ENCODE assay signal across 9 cellular contexts in genomic region chr13:89695343-89696257, GRCh38.
DNase-seq lines count a peak whose midpoint lies in the region; ATAC-seq and TF ChIP-seq lines count a peak whose summit lies in the region.
"Had no signal": no experiment of that assay in that cellular context is flagged by ENCODE, and none has a peak within 500 bp of the region (broad histone marks: within the 10 kb centered on the region; RNA-seq: fewer than 3 reads in every experiment).

No MANE protein-coding gene starts in this region.

- intact Hi-C loops in Right ventricle myocardium inferior (cut with DNase I): loop anchor here (5.0 kb wide), 1 partner anchor 333 kb away; no protein-coding TSS in a partner anchor

- ATAC-seq in Right ventricle myocardium inferior: peak; percentile 56
- ATAC-seq in GM18502 (IDR thresholded peaks at IDR 0.05; ENCODE audit: poor library complexity, unreplicated experiment): no peak
- ATAC-seq in HG02642 (IDR thresholded peaks at IDR 0.05; ENCODE audit: poor library complexity, unreplicated experiment): no peak

- no peak overlapping the region for H3K27ac ChIP-seq in right atrium auricular region

- peaks cover 5% of the 10 kb centered on the region for H3K9me3 Mint-ChIP-seq in activated naive CD8-positive, alpha-beta T cell treated with anti-CD3 and anti-CD28 coated beads for 36 hours

- no peaks in the 10 kb centered on the region for H3K36me3 Mint-ChIP-seq in activated naive CD8-positive, alpha-beta T cell treated with anti-CD3 and anti-CD28 coated beads for 36 hours
- H3K36me3 Mint-ChIP-seq: activated naive CD8-positive, alpha-beta T cell treated with anti-CD3 and anti-CD28 coated beads, Interleukin-2, amount 10 ng/mL, durations not matched to agents 7 days and 5 days had no signal

- no peak overlapping the region for H3K27ac Mint-ChIP-seq in activated naive CD8-positive, alpha-beta T cell treated with anti-CD3 and anti-CD28 coated beads for 36 hours
- H3K27ac Mint-ChIP-seq: activated naive CD8-positive, alpha-beta T cell treated with anti-CD3 and anti-CD28 coated beads, Interleukin-2, amount 10 ng/mL, durations not matched to agents 7 days and 5 days had no signal

- H3K27me3 Mint-ChIP-seq in activated naive CD8-positive, alpha-beta T cell treated with anti-CD3 and anti-CD28 coated beads for 36 hours: no peaks in the 10 kb centered on the region
- H3K27me3 Mint-ChIP-seq: activated naive CD8-positive, alpha-beta T cell treated with anti-CD3 and anti-CD28 coated beads, Interleukin-2, amount 10 ng/mL, durations not matched to agents 7 days and 5 days had no signal

- no peaks in the 10 kb centered on the region for H3K27me3 ChIP-seq in right atrium auricular region

- H3K4me1 Mint-ChIP-seq in activated naive CD8-positive, alpha-beta T cell treated with anti-CD3 and anti-CD28 coated beads for 36 hours: no peaks in the 10 kb centered on the region
- H3K4me1 Mint-ChIP-seq: activated naive CD8-positive, alpha-beta T cell treated with anti-CD3 and anti-CD28 coated beads, Interleukin-2, amount 10 ng/mL, durations not matched to agents 7 days and 5 days had no signal

- no peaks in the 10 kb centered on the region for H3K36me3 ChIP-seq in right atrium auricular region

- H3K9me3 ChIP-seq in right atrium auricular region: no peaks in the 10 kb centered on the region

- no peak overlapping the region for H3K4me3 ChIP-seq in right atrium auricular region

- H3K4me3 Mint-ChIP-seq in activated naive CD8-positive, alpha-beta T cell treated with anti-CD3 and anti-CD28 coated beads for 36 hours: no peak overlapping the region
- H3K4me3 Mint-ChIP-seq: activated naive CD8-positive, alpha-beta T cell treated with anti-CD3 and anti-CD28 coated beads, Interleukin-2, amount 10 ng/mL, durations not matched to agents 7 days and 5 days had no signal

- DNase-seq in Right ventricle myocardium inferior (ENCODE audit: missing footprints): no peak
- DNase-seq in right atrium auricular region (ENCODE audit: low spot score): no peak
- DNase-seq in NCI-H1694 (lab: John Stamatoyannopoulos, UW): peak; percentile 7
- DNase-seq in activated naive CD8-positive, alpha-beta T cell treated with anti-CD3 and anti-CD28 coated beads for 36 hours: peak; percentile 4
- peak; percentile 63 for DNase-seq in islet precursor cell
- DNase-seq in activated CD8-positive, alpha-beta memory T cell treated with anti-CD3 and anti-CD28 coated beads, Interleukin-2, amount 50 U/mL, for 4 hours: no peak
- DNase-seq: activated naive CD8-positive, alpha-beta T cell treated with anti-CD3 and anti-CD28 coated beads, Interleukin-2, amount 10 ng/mL, durations not matched to agents 7 days and 5 days had no signal

- TF ChIP-seq CTCF in right atrium auricular region (IDR thresholded peaks at IDR 0.05): peak in 1 of 2 donors; percentile 76

- no peaks in the 10 kb centered on the region for H3K4me1 ChIP-seq in right atrium auricular region

Comparison
In these comparisons a context has a peak if more than half of its experiments do, and no peak if none do; other contexts are left out.
1. DNase-seq: peak in NCI-H1694 (single experiment), activated naive CD8-positive, alpha-beta T cell treated with anti-CD3 and anti-CD28 coated beads for 36 hours (single experiment) and islet precursor cell (single experiment); none in Right ventricle myocardium inferior (single experiment), right atrium auricular region (single experiment) and activated CD8-positive, alpha-beta memory T cell treated with anti-CD3 and anti-CD28 coated beads, Interleukin-2, amount 50 U/mL, for 4 hours (single experiment).